ENCODE assay signal across 15 cellular contexts in the genomic region with DNA sequence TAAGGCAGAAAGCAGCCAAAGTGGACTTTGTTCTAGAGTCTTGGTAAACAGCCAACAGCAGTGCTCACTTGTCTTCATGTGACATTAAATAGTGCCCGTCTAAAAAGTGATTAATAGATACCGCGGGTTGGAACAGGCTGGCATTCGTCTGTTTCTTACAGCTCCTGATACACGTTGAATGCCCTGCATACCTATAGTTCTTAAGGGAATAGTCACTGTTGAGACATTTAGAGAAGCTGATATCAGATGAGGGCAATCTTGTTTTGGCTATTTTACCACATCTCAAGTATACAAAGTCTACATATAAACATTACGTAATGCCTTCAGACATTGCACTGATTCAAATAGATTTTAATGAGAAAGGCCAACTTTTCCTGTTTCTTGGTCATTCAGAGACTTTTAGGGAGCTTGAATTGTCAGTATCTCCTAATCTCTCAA.
DNase-seq lines count a peak whose midpoint lies in the region; ATAC-seq and TF ChIP-seq lines count a peak whose summit lies in the region.
"Had no signal": no experiment of that assay in that cellular context is flagged by ENCODE, and none has a peak within 500 bp of the region (broad histone marks: within the 10 kb centered on the region; RNA-seq: fewer than 3 reads in every experiment).

No MANE protein-coding gene starts in this region.

- no peak for TF ChIP-seq CTCF in Caco-2 (IDR thresholded peaks at IDR 0.05; ENCODE audit: insufficient read depth in 1 of 2, low read depth in 1 of 2, low read length in 1 of 2, severe bottlenecking in 1 of 2, unreplicated experiment in 1 of 2)
- no peak for TF ChIP-seq CTCF in fibroblast of lung (conservative IDR thresholded peaks at IDR 0.05 in 1 of 2, IDR thresholded peaks at IDR 0.05 in 1 of 2; ENCODE audit: low read depth in 1 of 2, low read length in 2 of 2)
- no peak for TF ChIP-seq CTCF in neural progenitor cell (IDR thresholded peaks at IDR 0.05)

- H3K36me3 Mint-ChIP-seq in Caco-2 (ENCODE audit: insufficient read depth, unreplicated experiment) (peaks cover 1% of the 10 kb centered on the region), neural progenitor cell (peaks cover 10% of the 10 kb centered on the region)
- H3K36me3 Mint-ChIP-seq: memory B cell had no signal

- H3K79me2 ChIP-seq in fibroblast of lung (ENCODE audit: control insufficient read depth, insufficient read depth, low read length) (no peaks in the 10 kb centered on the region), neural progenitor cell (ENCODE audit: low read depth) (no peaks in the 10 kb centered on the region)

- H2AFZ ChIP-seq in fibroblast of lung (ENCODE audit: low read length): no peak overlapping the region
- H2AFZ ChIP-seq in neural progenitor cell (replicated peaks): no peak overlapping the region

- CTCF ChIA-PET in Caco-2 (lab: Charles Lee): interaction anchor here (1.0 kb wide), 1 partner anchor 375 kb away, joined by 3 read pairs; a partner anchor contains a TSS

- ATAC-seq in left colon (no peak), HG03039 (IDR thresholded peaks at IDR 0.05; ENCODE audit: unreplicated experiment) (no peak), left ventricle myocardium superior (no peak)

- H3K9me3 ChIP-seq in Caco-2: no peaks in the 10 kb centered on the region; the same call in 1 of the 2 replicates
- H3K9me3 ChIP-seq in fibroblast of lung (ENCODE audit: control insufficient read depth, insufficient read depth, low read depth, low read length): no peaks in the 10 kb centered on the region
- no peaks in the 10 kb centered on the region for H3K9me3 ChIP-seq in neural progenitor cell (ENCODE audit: low read depth)
- H3K9me3 ChIP-seq: stomach had no signal

- H3K4me1 ChIP-seq in Caco-2 (peaks cover 57% of the 10 kb centered on the region), fibroblast of lung (ENCODE audit: control insufficient read depth, extremely low read depth, insufficient read depth, low read length) (peaks cover 3% of the 10 kb centered on the region), neural progenitor cell (peaks cover 87% of the 10 kb centered on the region)

- H3K9ac ChIP-seq in fibroblast of lung (ENCODE audit: insufficient read depth, low read length) (no peak overlapping the region), neural progenitor cell (no peak overlapping the region)

- no TSS peak for BruUV-seq in Caco-2 (replicated peaks; lab: Mats Ljungman, UMichigan)

- intact Hi-C loops in Caco-2 (cut with micrococcal nuclease; ENCODE audit: unreplicated experiment) (loop anchor here (1.0 to 5.0 kb wide), 3 partner anchors 306 to 570 kb away; a partner anchor contains a TSS), left colon (cut with DNase I, micrococcal nuclease) (no loop called here), left ventricle myocardium superior (cut with micrococcal nuclease) (no loop called here)

- H3K4me3 Mint-ChIP-seq in Caco-2 (ENCODE audit: unreplicated experiment) (no peak overlapping the region), neural progenitor cell (no peak overlapping the region)
- H3K4me3 Mint-ChIP-seq: memory B cell had no signal

- H3K4me1 Mint-ChIP-seq in Caco-2 (ENCODE audit: low read depth, unreplicated experiment) (peaks cover 45% of the 10 kb centered on the region), neural progenitor cell (peaks cover 62% of the 10 kb centered on the region)
- H3K4me1 Mint-ChIP-seq: memory B cell had no signal

- no peaks in the 10 kb centered on the region for H3K27me3 ChIP-seq in Caco-2 (replicated peaks; ENCODE audit: control insufficient read depth, insufficient read depth, low read length)
- H3K27me3 ChIP-seq in fibroblast of lung (ENCODE audit: control insufficient read depth, insufficient read depth, low read length): no peaks in the 10 kb centered on the region
- H3K27me3 ChIP-seq in neural progenitor cell: no peaks in the 10 kb centered on the region
- H3K27me3 ChIP-seq: stomach had no signal

- H3K27ac ChIP-seq in fibroblast of lung (ENCODE audit: insufficient read depth, low read length): no peak overlapping the region
- H3K27ac ChIP-seq in neural progenitor cell: peak overlapping the region; percentile 86
- H3K27ac ChIP-seq: stomach had no signal

- H3K9me3 Mint-ChIP-seq in Caco-2 (ENCODE audit: unreplicated experiment): peaks cover 17% of the 10 kb centered on the region
- peaks cover 9% of the 10 kb centered on the region for H3K9me3 Mint-ChIP-seq in neural progenitor cell
- H3K9me3 Mint-ChIP-seq: memory B cell had no signal

- POLR2A ChIA-PET in Caco-2 (lab: Charles Lee): interaction anchor here (0.8 to 1.0 kb wide), 2 partner anchors 306 to 375 kb away, joined by 3 to 8 read pairs; a partner anchor contains a TSS

- peaks cover 61% of the 10 kb centered on the region for H3F3A ChIP-seq in neural progenitor cell (ENCODE audit: low read depth)

- H3K27me3 Mint-ChIP-seq in Caco-2 (ENCODE audit: insufficient read depth, unreplicated experiment) (no peaks in the 10 kb centered on the region), neural progenitor cell (ENCODE audit: insufficient read depth, low read depth) (no peaks in the 10 kb centered on the region)

- H3K36me3 ChIP-seq in Caco-2 (ENCODE audit: control insufficient read depth, insufficient read depth, low read length) (no peaks in the 10 kb centered on the region), fibroblast of lung (ENCODE audit: control insufficient read depth, insufficient read depth, low read length) (no peaks in the 10 kb centered on the region), neural progenitor cell (no peaks in the 10 kb centered on the region)
- H3K36me3 ChIP-seq: stomach had no signal

- H3K27ac Mint-ChIP-seq in Caco-2 (ENCODE audit: unreplicated experiment) (peak overlapping the region; percentile 45), neural progenitor cell (peak overlapping the region; percentile 1)
- H3K27ac Mint-ChIP-seq: activated T-helper 2 cell treated with anti-CD3 and anti-CD28 coated beads, Interferon-gamma antibody, Interleukin-2, Interleukin-4, amounts not matched to agents 10 μg/mL and 5 μg/mL and 100 μg/mL, durations not matched to agents 14 hours and 24 hours and 36 hours; memory B cell had no signal

- no peaks in the 10 kb centered on the region for H4K20me1 ChIP-seq in fibroblast of lung (ENCODE audit: control insufficient read depth, extremely low read depth, insufficient read depth, low read length)
- no peaks in the 10 kb centered on the region for H4K20me1 ChIP-seq in neural progenitor cell (ENCODE audit: low read depth)

- DNase-seq in Caco-2: peak; percentile 57 to 65
- DNase-seq in NCI-H69 (lab: John Stamatoyannopoulos, UW): peak; percentile 54
- DNase-seq in fibroblast of lung (ENCODE audit: low read depth in 2 of 2): peak; percentile 74 to 85
- peak; percentile 41 for DNase-seq in neural progenitor cell (ENCODE audit: low spot score)
- no peak for DNase-seq in left colon
- no peak for DNase-seq in left ventricle myocardium superior
- no peak for DNase-seq in NOMO-1 treated with DMSO at 0.1 percent for 48 hours (lab: John Stamatoyannopoulos, UW; ENCODE audit: unreplicated experiment)
- DNase-seq: COR-L47; effector CD4-positive, alpha-beta T cell; NCI-H774; stomach; T1000 had no signal

- H3K4me3 ChIP-seq in Caco-2 (ENCODE audit: low read depth, low read length) (no peak overlapping the region), fibroblast of lung (replicated peaks in 1 of 4; ENCODE audit: control extremely low read depth in 1 of 4, insufficient read depth in 1 of 4, low read depth in 3 of 4, low read length in 4 of 4) (no peak overlapping the region), neural progenitor cell (no peak overlapping the region)
- H3K4me3 ChIP-seq: stomach had no signal

- H3K4me2 ChIP-seq in fibroblast of lung (ENCODE audit: extremely low read depth, insufficient read depth, low read length): no peak overlapping the region
- peak overlapping the region; percentile 62 for H3K4me2 ChIP-seq in neural progenitor cell

Comparison
In these comparisons a context has a peak if more than half of its experiments do, and no peak if none do; other contexts are left out.
1. DNase-seq: peak in Caco-2 (2 of 2), NCI-H69 (single experiment), fibroblast of lung (2 of 2) and neural progenitor cell (single experiment); none in left colon (0 of 2), left ventricle myocardium superior (single experiment) and NOMO-1 treated with DMSO at 0.1 percent for 48 hours (single experiment).